8 cellular contexts compared by ENCODE assay signal in the genomic region with DNA sequence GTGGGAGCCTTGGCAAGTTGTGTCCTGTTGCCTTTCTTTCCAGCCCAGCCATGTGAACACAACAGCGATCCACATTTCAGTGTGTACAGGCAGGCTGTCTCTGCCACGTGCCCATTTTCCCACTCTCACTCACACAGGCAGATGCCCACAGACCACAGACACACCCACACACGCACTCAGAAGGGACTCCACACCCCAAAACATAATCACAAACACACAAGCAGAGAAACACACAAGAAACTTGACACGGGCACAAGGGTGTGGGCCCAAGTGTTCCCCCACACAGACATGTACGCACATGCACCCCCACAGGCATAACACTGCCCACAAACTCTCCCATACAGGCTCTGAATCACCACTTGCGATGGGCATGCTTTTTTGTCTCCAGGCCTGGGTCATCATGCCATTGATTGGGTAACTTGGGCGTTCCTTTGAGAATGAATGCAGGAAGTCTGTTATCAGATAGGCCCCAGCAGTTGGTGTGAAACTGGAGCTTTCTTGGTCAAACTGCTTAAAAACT.
A peak's percentile ranks its signal among the peaks of the same experiment; 100 is the strongest.
DNase-seq lines count a peak whose midpoint lies in the region; ATAC-seq and TF ChIP-seq lines count a peak whose summit lies in the region.

No MANE protein-coding gene starts in this region.

- H3K4me1 Mint-ChIP-seq in stimulated activated naive B cell treated with anti-CD40 and anti-IgM and Interleukin-4, amounts not matched to agents 10 μg/mL and 1 μg/mL and 100 μg/mL, for 72 hours, result peaks cover 30 to 61% of the 10 kb centered on the region in 2 donors

- H3K4me3 Mint-ChIP-seq in stimulated activated naive B cell treated with anti-CD40 and anti-IgM and Interleukin-4, amounts not matched to agents 10 μg/mL and 1 μg/mL and 100 μg/mL, for 72 hours, result peak overlapping the region; percentile 73 to 76

- H3K27me3 ChIP-seq in foreskin keratinocyte, result no peaks in the 10 kb centered on the region

- DNase-seq in AG09309 (ENCODE audit: low read depth) (peak; percentile 71), LHCN-M2 (ENCODE audit: low read depth) (peak; percentile 92), foreskin keratinocyte (peak; percentile 86 to 91), glomerular visceral epithelial cell (ENCODE audit: extremely low spot score) (no peak), hippocampal formation (lab: John Stamatoyannopoulos, UW) (no peak)
- peak; percentile 59 for DNase-seq in activated CD8-positive, alpha-beta memory T cell treated with anti-CD3 and anti-CD28 coated beads, Interleukin-2, amount 50 U/mL, for 48 hours
- no peak for DNase-seq in stimulated activated naive B cell treated with anti-CD40 and anti-IgM and Interleukin-4, amounts not matched to agents 10 μg/mL and 1 μg/mL and 100 μg/mL, for 72 hours

- H3K4me1 ChIP-seq in foreskin keratinocyte, result peaks cover 5% of the 10 kb centered on the region

- H3K27ac Mint-ChIP-seq in stimulated activated naive B cell treated with anti-CD40 and anti-IgM and Interleukin-4, amounts not matched to agents 10 μg/mL and 1 μg/mL and 100 μg/mL, for 72 hours, result peak overlapping the region; percentile 84

- ATAC-seq in GM21447 (IDR thresholded peaks at IDR 0.05; ENCODE audit: unreplicated experiment) (peak; percentile 51), foreskin keratinocyte (peak; percentile 99)
- ATAC-seq in stimulated activated naive B cell treated with anti-CD40 and anti-IgM and Interleukin-4, amounts not matched to agents 10 μg/mL and 1 μg/mL and 100 μg/mL, for 72 hours (replicated peaks), result peak; percentile 72

- peak overlapping the region; percentile 38 for H3K27ac ChIP-seq in foreskin keratinocyte

- H3K36me3 Mint-ChIP-seq in stimulated activated naive B cell treated with anti-CD40 and anti-IgM and Interleukin-4, amounts not matched to agents 10 μg/mL and 1 μg/mL and 100 μg/mL, for 72 hours, result peaks cover 15 to 17% of the 10 kb centered on the region in 2 donors

- no peak overlapping the region for H3K4me3 ChIP-seq in AG09309 (ENCODE audit: control insufficient read depth, low read depth, low read length)

- no peak for TF ChIP-seq CTCF in AG09309 (IDR thresholded peaks at IDR 0.05; ENCODE audit: control insufficient read depth, insufficient read depth, low read depth, low read length, missing control alignments)
- no peak for TF ChIP-seq CTCF in foreskin keratinocyte (conservative IDR thresholded peaks at IDR 0.05)

- H3K9me3 Mint-ChIP-seq in stimulated activated naive B cell treated with anti-CD40 and anti-IgM and Interleukin-4, amounts not matched to agents 10 μg/mL and 1 μg/mL and 100 μg/mL, for 72 hours, result no peaks in the 10 kb centered on the region

- no peaks in the 10 kb centered on the region for H3K27me3 Mint-ChIP-seq in stimulated activated naive B cell treated with anti-CD40 and anti-IgM and Interleukin-4, amounts not matched to agents 10 μg/mL and 1 μg/mL and 100 μg/mL, for 72 hours

Comparison
In these comparisons a context has a peak if more than half of its experiments do, and no peak if none do; other contexts are left out.
1. DNase-seq: peak in AG09309 (single experiment), LHCN-M2 (single experiment), activated CD8-positive, alpha-beta memory T cell treated with anti-CD3 and anti-CD28 coated beads, Interleukin-2, amount 50 U/mL, for 48 hours (single experiment) and foreskin keratinocyte (2 of 2); none in stimulated activated naive B cell treated with anti-CD40 and anti-IgM and Interleukin-4, amounts not matched to agents 10 μg/mL and 1 μg/mL and 100 μg/mL, for 72 hours (single experiment), glomerular visceral epithelial cell (single experiment) and hippocampal formation (0 of 2).
2. Peak in every context shown above with its lines, with median percentiles within 50 percentile points of each other: ATAC-seq.